ENCODE assay signal across 12 cellular contexts in the genomic region with DNA sequence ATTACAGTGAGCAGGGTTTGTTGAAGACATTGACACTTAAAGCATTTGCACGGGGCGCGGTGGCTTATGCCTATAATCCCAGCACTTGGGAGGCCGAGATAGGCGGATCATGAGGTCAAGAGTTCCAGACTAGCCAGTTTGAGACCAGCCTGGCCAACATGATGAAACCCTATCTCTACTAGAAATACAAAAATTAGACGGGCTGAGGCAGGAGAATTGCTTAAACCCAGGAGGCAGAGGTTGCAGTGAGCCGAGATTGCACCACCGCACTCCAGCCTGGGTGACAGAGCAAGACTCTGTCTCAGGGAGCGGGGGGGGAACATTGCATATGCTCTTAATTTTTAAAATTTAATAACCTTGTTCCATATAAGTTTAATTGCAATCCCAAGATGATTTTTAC. TPM values are rescaled to one million over a fixed set of nuclear protein-coding genes. Genes with fewer than 3 reads are reported as not detected.
DNase-seq lines count a peak whose midpoint lies in the region; ATAC-seq and TF ChIP-seq lines count a peak whose summit lies in the region.
"Had no signal": no experiment of that assay in that cellular context is flagged by ENCODE, and none has a peak within 500 bp of the region (broad histone marks: within the 10 kb centered on the region; RNA-seq: fewer than 3 reads in every experiment).

No MANE protein-coding gene starts in this region.

- POLR2A ChIA-PET in MCF 10A (lab: Yijun Ruan, JAX) = interaction anchor here (2.2 to 5.3 kb wide), 2 partner anchors 8 to 12 kb away, joined by 12 to 107 read pairs; partner anchors contain the start of gene STT3B

- H3K27ac ChIP-seq in mammary epithelial cell (ENCODE audit: insufficient read depth, low read depth, low read length) (no peak overlapping the region), body of pancreas (peak overlapping the region in 1 of 4 donors; percentile 28), right lobe of liver (no peak overlapping the region), colonic mucosa (no peak overlapping the region)
- H3K27ac ChIP-seq: gastroesophageal sphincter, SK-N-MC had no signal

- no peaks in the 10 kb centered on the region for H4K20me1 ChIP-seq in mammary epithelial cell (ENCODE audit: insufficient read depth, low read length)

- H3K4me3 ChIP-seq in mammary epithelial cell (replicated peaks in 1 of 3; ENCODE audit: insufficient read depth in 1 of 3, low read depth in 2 of 3, low read length in 3 of 3) (no peak overlapping the region), body of pancreas (no peak overlapping the region), right lobe of liver (no peak overlapping the region), colonic mucosa (no peak overlapping the region)
- H3K4me3 ChIP-seq: gastroesophageal sphincter, SK-N-MC had no signal

- no peaks in the 10 kb centered on the region for H3K36me3 Mint-ChIP-seq in MCF 10A (ENCODE audit: insufficient read depth, unreplicated experiment)

- CTCF ChIA-PET in MCF 10A (lab: Yijun Ruan, JAX) = interaction anchor here (1.1 to 2.0 kb wide), 2 partner anchors 9 to 13 kb away, joined by 3 to 7 read pairs; no protein-coding TSS in a partner anchor
- CTCF ChIA-PET in mammary epithelial cell (lab: Charles Lee; ENCODE audit: low non-redundant PET) = no interaction called here

- no peaks in the 10 kb centered on the region for H3K36me3 ChIP-seq in mammary epithelial cell (ENCODE audit: insufficient read depth, low read length)
- no peaks in the 10 kb centered on the region for H3K36me3 ChIP-seq in body of pancreas (replicated peaks in 1 of 2; ENCODE audit: insufficient read depth in 1 of 2, low read depth in 2 of 2)
- no peaks in the 10 kb centered on the region for H3K36me3 ChIP-seq in right lobe of liver
- H3K36me3 ChIP-seq in colonic mucosa = no peaks in the 10 kb centered on the region

- dilution Hi-C loops in mammary epithelial cell (cut with HindIII; ENCODE audit: low sequenced_read_pairs) = no loop called here

- H3K9me3 ChIP-seq in mammary epithelial cell (replicated peaks; ENCODE audit: insufficient read depth, low read length) = no peaks in the 10 kb centered on the region
- no peaks in the 10 kb centered on the region for H3K9me3 ChIP-seq in body of pancreas
- H3K9me3 ChIP-seq in right lobe of liver = no peaks in the 10 kb centered on the region
- H3K9me3 ChIP-seq in colonic mucosa = no peaks in the 10 kb centered on the region
- H3K9me3 ChIP-seq: gastroesophageal sphincter had no signal

- ATAC-seq in body of pancreas (no peak), right lobe of liver (peak; percentile 84 to 96 (median 94)), GM19455 (IDR thresholded peaks at IDR 0.05; ENCODE audit: unreplicated experiment) (no peak), HG03025 (IDR thresholded peaks at IDR 0.05; ENCODE audit: low FRiP score, unreplicated experiment) (no peak), GM19467 (IDR thresholded peaks at IDR 0.05; ENCODE audit: unreplicated experiment) (no peak)
- ATAC-seq: gastroesophageal sphincter had no signal

- H3K27me3 ChIP-seq in mammary epithelial cell (ENCODE audit: insufficient read depth, low read length) = no peaks in the 10 kb centered on the region
- H3K27me3 ChIP-seq in body of pancreas = no peaks in the 10 kb centered on the region
- H3K27me3 ChIP-seq in right lobe of liver = no peaks in the 10 kb centered on the region
- H3K27me3 ChIP-seq in colonic mucosa = no peaks in the 10 kb centered on the region
- H3K27me3 ChIP-seq: gastroesophageal sphincter had no signal

- TF ChIP-seq POLR2A in body of pancreas (IDR thresholded peaks at IDR 0.05) (no peak), right lobe of liver (IDR thresholded peaks at IDR 0.05) (no peak)

- intact Hi-C loops in MCF 10A (cut with micrococcal nuclease) = no loop called here
- intact Hi-C loops in mammary epithelial cell (cut with micrococcal nuclease) = no loop called here
- intact Hi-C loops in body of pancreas (cut with DNase I) = no loop called here
- intact Hi-C loops in right lobe of liver (cut with DNase I) = no loop called here
- intact Hi-C loops in colonic mucosa (cut with DNase I) = no loop called here

- peaks cover 30% of the 10 kb centered on the region for H3K4me1 Mint-ChIP-seq in MCF 10A (ENCODE audit: insufficient read depth, unreplicated experiment)

- BruUV-seq in MCF 10A (replicated peaks; lab: Mats Ljungman, UMichigan) (no TSS peak), mammary epithelial cell (replicated peaks; lab: Mats Ljungman, UMichigan) (no TSS peak)

- no peak overlapping the region for H3K27ac Mint-ChIP-seq in MCF 10A (ENCODE audit: low read depth, unreplicated experiment)
- H3K27ac Mint-ChIP-seq: stimulated activated naive CD8-positive, alpha-beta T cell treated with anti-CD3 and anti-CD28 coated beads, Interleukin-15, Interleukin-2, amounts not matched to agents 100 ng/mL and 50 ng/mL, for 24 hours had no signal

- no peaks in the 10 kb centered on the region for H3K9me3 Mint-ChIP-seq in MCF 10A (ENCODE audit: unreplicated experiment)
- H3K9me3 Mint-ChIP-seq: stimulated activated naive CD8-positive, alpha-beta T cell treated with anti-CD3 and anti-CD28 coated beads, Interleukin-15, Interleukin-2, amounts not matched to agents 100 ng/mL and 50 ng/mL, for 24 hours had no signal

- H3K9ac ChIP-seq in mammary epithelial cell (ENCODE audit: insufficient read depth, low read length) (no peak overlapping the region), colonic mucosa (ENCODE audit: low read depth in 2 of 2, low read length in 2 of 2) (no peak overlapping the region)

- H3K4me1 ChIP-seq in mammary epithelial cell (ENCODE audit: insufficient read depth, low read length) (peaks cover 6% of the 10 kb centered on the region), body of pancreas (peaks cover 18% of the 10 kb centered on the region), right lobe of liver (peaks cover 0 to 22% (median 5%) of the 10 kb centered on the region in 4 donors), colonic mucosa (no peaks in the 10 kb centered on the region)

- in situ Hi-C loops in mammary epithelial cell (cut with MboI; ENCODE audit: low sequenced_read_pairs in 2 of 2) = no loop called here

- H3K4me2 ChIP-seq in mammary epithelial cell (ENCODE audit: insufficient read depth, low read depth, low read length) = no peak overlapping the region

- H2AFZ ChIP-seq in mammary epithelial cell (ENCODE audit: low read depth, low read length) = no peak overlapping the region

- H3K4me3 Mint-ChIP-seq in MCF 10A (ENCODE audit: unreplicated experiment) = no peak overlapping the region
- H3K4me3 Mint-ChIP-seq: stimulated activated naive CD8-positive, alpha-beta T cell treated with anti-CD3 and anti-CD28 coated beads, Interleukin-15, Interleukin-2, amounts not matched to agents 100 ng/mL and 50 ng/mL, for 24 hours had no signal

- peaks cover 94% of the 10 kb centered on the region for H3K79me2 ChIP-seq in mammary epithelial cell (ENCODE audit: insufficient read depth, low read length)

- H3K27me3 Mint-ChIP-seq in MCF 10A (ENCODE audit: insufficient read depth, unreplicated experiment) = no peaks in the 10 kb centered on the region
- H3K27me3 Mint-ChIP-seq: stimulated activated naive CD8-positive, alpha-beta T cell treated with anti-CD3 and anti-CD28 coated beads, Interleukin-15, Interleukin-2, amounts not matched to agents 100 ng/mL and 50 ng/mL, for 24 hours had no signal

- TF ChIP-seq CTCF in MCF 10A (IDR thresholded peaks at IDR 0.05; ENCODE audit: unreplicated experiment) = no peak
- TF ChIP-seq CTCF in mammary epithelial cell (conservative IDR thresholded peaks at IDR 0.05 in 1 of 2, IDR thresholded peaks at IDR 0.05 in 1 of 2; ENCODE audit: extremely low read depth in 1 of 2, insufficient read depth in 1 of 2, low read depth in 1 of 2, low read length in 2 of 2) = no peak
- TF ChIP-seq CTCF in body of pancreas (IDR thresholded peaks at IDR 0.05) = no peak
- TF ChIP-seq CTCF in right lobe of liver (IDR thresholded peaks at IDR 0.05) = no peak
- no peak for TF ChIP-seq CTCF in colonic mucosa (IDR thresholded peaks at IDR 0.05)

- DNase-seq in MCF 10A (ENCODE audit: unreplicated experiment) = peak; percentile 51
- DNase-seq in mammary epithelial cell = no peak
- peak in 3 of 4 donors; percentile 10 to 19 (median 14) for DNase-seq in body of pancreas
- peak; percentile 22 to 61 (median 58) for DNase-seq in right lobe of liver
- DNase-seq in colonic mucosa = no peak
- DNase-seq: stimulated activated CD4-positive, alpha-beta T cell treated with anti-CD3 and anti-CD28 coated beads, Interleukin-15, amount 100 ng/mL, for 24 hours had no signal

- 92% methylated on average over 9 of the region's 9 CpGs for WGBS in mammary epithelial cell (ENCODE audit: low coverage, missing lambda C conversion rate)
- WGBS in body of pancreas, 2 donors = 61 to 71% methylated on average over 9 of the region's 9 CpGs
- 18% methylated on average over 9 of the region's 9 CpGs for WGBS in right lobe of liver (ENCODE audit: insufficient coverage, low coverage, low lambda C conversion rate, missing lambda C conversion rate)

RNA-seq across cellular contexts. Expression of gene STT3B, which starts 11.9 kb away (rescaled TPM):
- total RNA-seq in MCF 10A (2022) (118 and 133 TPM in 2 replicates), mammary epithelial cell (100 to 1,000 TPM in 1 of 2 donors, 10 to 100 TPM in 1; 93.2 to 149 TPM), body of pancreas (10 to 100 TPM; 44.5 to 65.1 TPM), right lobe of liver (10 to 100 TPM; 53.8 to 70.9 (median 65.1) TPM), colonic mucosa (100 to 1,000 TPM; 118 to 143 TPM)
- polyA plus RNA-seq in mammary epithelial cell = 50.8 TPM
- 91.9 TPM for polyA minus RNA-seq in mammary epithelial cell

Comparison
In these comparisons a context has a peak if more than half of its experiments do, and no peak if none do; other contexts are left out.
1. DNase-seq: peak in MCF 10A (single experiment), body of pancreas (3 of 4) and right lobe of liver (3 of 3); none in mammary epithelial cell (single experiment) and colonic mucosa (single experiment).
2. ATAC-seq: peak in right lobe of liver (4 of 4); none in body of pancreas (single experiment), GM19455 (single experiment), HG03025 (single experiment) and GM19467 (single experiment).